Comparison of ENCODE assay signal across 1 cellular context in genomic region chr22:21009638-21010425, GRCh38.
A peak's percentile ranks its signal among the peaks of the same experiment; 100 is the strongest.
TF ChIP-seq lines count a peak whose summit lies in the region.

No MANE protein-coding gene starts in this region.

TF ChIP-seq in K562, 482 proteins besides CTCF, POLR2A, EP300 and RAD21 (continued from another document and continues in another):
- no peak for TF ChIP-seq ZNF609 (CRISPR knock-in tag; IDR thresholded peaks at IDR 0.05; ENCODE audit: borderline replicate concordance)
- no peak for TF ChIP-seq ZBTB34 (CRISPR knock-in tag; IDR thresholded peaks at IDR 0.05)
- TF ChIP-seq LARP7 (IDR thresholded peaks at IDR 0.05): no peak
- TF ChIP-seq GTF2F1 (IDR thresholded peaks at IDR 0.05; ENCODE audit: low read depth, low read length): 0 out of 2 replicates have a peak, but pooled peaks have one; percentile 24
- no peak for TF ChIP-seq ZBTB8A (IDR thresholded peaks at IDR 0.05; ENCODE audit: partially characterized antibody)
- TF ChIP-seq E4F1 (CRISPR knock-in tag; IDR thresholded peaks at IDR 0.05; ENCODE audit: borderline replicate concordance): no peak
- TF ChIP-seq BRF2 (IDR thresholded peaks at IDR 0.05; ENCODE audit: borderline replicate concordance, insufficient read depth, insufficient read length): no peak
- no peak for TF ChIP-seq PATZ1 (CRISPR knock-in tag; IDR thresholded peaks at IDR 0.05; ENCODE audit: borderline replicate concordance)
- TF ChIP-seq ADNP (tag; IDR thresholded peaks at IDR 0.05): no peak
- no peak for TF ChIP-seq POLR2G (IDR thresholded peaks at IDR 0.05; ENCODE audit: low read depth, low read length)
- no peak for TF ChIP-seq ZNF384 (IDR thresholded peaks at IDR 0.05; ENCODE audit: low read depth, low read length)
- TF ChIP-seq POLR3G (IDR thresholded peaks at IDR 0.05; ENCODE audit: extremely low read depth, insufficient read length, insufficient replicate concordance): no peak
- no peak for TF ChIP-seq C11orf30 (IDR thresholded peaks at IDR 0.05; ENCODE audit: low read depth)
- TF ChIP-seq RBM34 (IDR thresholded peaks at IDR 0.05; ENCODE audit: borderline replicate concordance, insufficient read depth, low read length): no peak
- no peak for TF ChIP-seq PRPF4 (IDR thresholded peaks at IDR 0.05; ENCODE audit: insufficient read depth, low read depth, low read length, poor library complexity, severe bottlenecking)
- no peak for TF ChIP-seq STAT5B (CRISPR knock-in tag; IDR thresholded peaks at IDR 0.05)
- no peak for TF ChIP-seq ZZZ3 (IDR thresholded peaks at IDR 0.05)
- no peak for TF ChIP-seq ZNF277 (CRISPR knock-in tag; IDR thresholded peaks at IDR 0.05; ENCODE audit: borderline replicate concordance)
- no peak for TF ChIP-seq ZBTB43 (CRISPR knock-in tag; IDR thresholded peaks at IDR 0.05)
- no peak for TF ChIP-seq MBD1 (CRISPR knock-in tag; IDR thresholded peaks at IDR 0.05)
- no peak for TF ChIP-seq ASH1L (IDR thresholded peaks at IDR 0.05; ENCODE audit: borderline replicate concordance, low read depth, partially characterized antibody)
- TF ChIP-seq PURB (CRISPR knock-in tag; IDR thresholded peaks at IDR 0.05; ENCODE audit: low read depth): no peak
- TF ChIP-seq SNRNP70 (optimal IDR thresholded peaks at IDR 0.05; ENCODE audit: low read depth, low read length): no peak
- 0 out of 2 replicates have a peak, but pooled peaks have one; percentile 37 for TF ChIP-seq TCF7L2 (IDR thresholded peaks at IDR 0.05; ENCODE audit: low read depth, low read length)
- no peak for TF ChIP-seq ZNF431 (CRISPR knock-in tag; IDR thresholded peaks at IDR 0.05)
- TF ChIP-seq ZNF764 (CRISPR knock-in tag; IDR thresholded peaks at IDR 0.05; ENCODE audit: low read depth): no peak
- no peak for TF ChIP-seq NR1H2 (CRISPR knock-in tag; IDR thresholded peaks at IDR 0.05)
- no peak for TF ChIP-seq NCOA6 (IDR thresholded peaks at IDR 0.05)
- no peak for TF ChIP-seq ZNF436 (CRISPR knock-in tag; IDR thresholded peaks at IDR 0.05)
- no peak for TF ChIP-seq NFYB (IDR thresholded peaks at IDR 0.05; ENCODE audit: extremely low read depth, insufficient read length)
- peak; percentile 63; the same call in 1 of the 2 replicates for TF ChIP-seq HBP1 (CRISPR knock-in tag; IDR thresholded peaks at IDR 0.05)
- no peak for TF ChIP-seq PRMT5 (CRISPR knock-in tag; IDR thresholded peaks at IDR 0.05)
- no peak for TF ChIP-seq TFE3 (CRISPR knock-in tag; IDR thresholded peaks at IDR 0.05)
- no peak for TF ChIP-seq PBX2 (CRISPR knock-in tag; IDR thresholded peaks at IDR 0.05; ENCODE audit: low read depth)
- TF ChIP-seq PBX2 (tag; conservative IDR thresholded peaks at IDR 0.05; ENCODE audit: low read depth): no peak
- TF ChIP-seq ZNF696 (CRISPR knock-in tag; conservative IDR thresholded peaks at IDR 0.05): no peak
